ENCODE assay signal across 8 cellular contexts in the genomic region with DNA sequence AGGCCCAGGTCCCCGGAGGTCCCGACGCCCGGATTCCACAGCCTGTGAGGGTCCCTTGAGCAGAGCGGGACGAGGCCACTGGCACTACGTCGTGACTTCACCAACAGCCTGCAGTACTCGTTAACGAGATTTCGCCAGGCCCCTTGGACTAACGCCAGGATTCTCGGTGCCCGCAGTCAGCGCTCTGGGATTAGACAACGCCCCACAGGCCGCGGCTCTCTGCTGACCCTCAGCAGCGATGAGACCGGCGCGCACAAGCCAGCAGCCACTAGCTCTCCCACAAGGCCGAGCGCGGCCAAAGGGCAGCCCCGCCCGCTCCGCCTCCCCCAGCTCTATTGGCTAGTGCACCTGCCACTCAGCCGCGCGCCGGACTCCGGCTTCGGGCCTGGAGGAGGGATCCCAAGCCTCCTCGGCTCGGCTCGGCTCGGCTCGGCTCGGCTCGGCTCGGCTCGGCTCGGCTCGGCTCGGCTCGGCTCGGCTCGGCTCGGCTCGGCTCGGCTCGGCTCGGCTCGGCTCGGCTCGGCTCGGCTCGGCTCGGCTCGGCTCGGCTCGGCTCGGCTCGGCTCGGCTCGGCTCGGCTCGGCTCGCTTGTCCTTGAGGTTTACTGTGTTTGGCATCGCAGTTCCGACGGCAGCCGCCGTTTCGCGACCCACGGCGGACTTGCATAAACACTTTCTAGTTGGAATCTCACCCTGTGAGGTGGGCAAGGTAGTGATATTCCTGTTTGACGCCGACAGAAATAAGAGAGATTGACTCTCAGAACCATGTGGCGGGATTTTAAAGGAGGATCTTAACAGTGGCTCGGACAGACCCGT.
DNase-seq lines count a peak whose midpoint lies in the region; ATAC-seq and TF ChIP-seq lines count a peak whose summit lies in the region.

No MANE protein-coding gene starts in this region.

- H3K36me3 Mint-ChIP-seq in GM23338 (ENCODE audit: low read depth), result no peaks in the 10 kb centered on the region
- no peaks in the 10 kb centered on the region for H3K36me3 Mint-ChIP-seq in nephron progenitor cell (ENCODE audit: low read depth)

- H3K36me3 ChIP-seq in GM23338 (ENCODE audit: insufficient read depth), result no peaks in the 10 kb centered on the region

- H3K27me3 Mint-ChIP-seq in GM23338 (ENCODE audit: insufficient read depth, low read depth, poor library complexity), result peaks cover 2% of the 10 kb centered on the region
- peaks cover 35% of the 10 kb centered on the region for H3K27me3 Mint-ChIP-seq in nephron progenitor cell (ENCODE audit: low read depth, poor library complexity)
- H3K27me3 Mint-ChIP-seq in stimulated activated naive CD8-positive, alpha-beta T cell treated with anti-CD3 and anti-CD28 coated beads, Interleukin-15, amount 100 ng/mL, for 72 hours, result peaks cover 13% of the 10 kb centered on the region

- H3K4me1 Mint-ChIP-seq in GM23338 (peaks cover 21% of the 10 kb centered on the region), nephron progenitor cell (peaks cover 30% of the 10 kb centered on the region)
- peaks cover 13% of the 10 kb centered on the region for H3K4me1 Mint-ChIP-seq in stimulated activated naive CD8-positive, alpha-beta T cell treated with anti-CD3 and anti-CD28 coated beads, Interleukin-15, amount 100 ng/mL, for 72 hours

- DNase-seq in EH (ENCODE audit: low read depth) (peak; percentile 95), GM23338 (ENCODE audit: low spot score) (peak; percentile 95), Kasumi-1 (lab: John Stamatoyannopoulos, UW) (peak; percentile 76), RPMI8226 (peak; percentile 93), fibroblast of the conjunctiva (ENCODE audit: low read depth) (peak; percentile 93), nephron progenitor cell (peak; percentile 100)
- DNase-seq in activated effector memory CD4-positive, alpha-beta T cell treated with anti-CD3 and anti-CD28 coated beads, Interleukin-2, amount 50 U/mL, for 16 hours, result peak; percentile 98
- DNase-seq in stimulated activated naive CD8-positive, alpha-beta T cell treated with anti-CD3 and anti-CD28 coated beads, Interleukin-15, amount 100 ng/mL, for 72 hours, result peak; percentile 97

- H3K9me3 Mint-ChIP-seq in GM23338 (no peaks in the 10 kb centered on the region), nephron progenitor cell (no peaks in the 10 kb centered on the region)
- peaks cover 0 to 4% of the 10 kb centered on the region in 2 donors for H3K9me3 Mint-ChIP-seq in stimulated activated naive CD8-positive, alpha-beta T cell treated with anti-CD3 and anti-CD28 coated beads, Interleukin-15, amount 100 ng/mL, for 72 hours

- H3K27ac Mint-ChIP-seq in GM23338, result peak overlapping the region; percentile 96
- peak overlapping the region; percentile 98 for H3K27ac Mint-ChIP-seq in nephron progenitor cell
- H3K27ac Mint-ChIP-seq in stimulated activated naive CD8-positive, alpha-beta T cell treated with anti-CD3 and anti-CD28 coated beads, Interleukin-15, amount 100 ng/mL, for 72 hours, result peak overlapping the region; percentile 97 to 99

- peaks cover 19% of the 10 kb centered on the region for H3K4me1 ChIP-seq in GM23338 (ENCODE audit: insufficient read depth)

- 0 out of 2 replicates have a peak, but pooled peaks cover 7% of the 10 kb centered on the region for H3K9me2 ChIP-seq in GM23338 (ENCODE audit: insufficient read depth)

- peak overlapping the region; percentile 90 for H3K4me2 ChIP-seq in GM23338

- peak; percentile 98 for ATAC-seq in GM23338
- peak; percentile 99 for ATAC-seq in stimulated activated naive CD8-positive, alpha-beta T cell treated with anti-CD3 and anti-CD28 coated beads, Interleukin-15, amount 100 ng/mL, for 72 hours

- TF ChIP-seq CTCF in GM23338 (conservative IDR thresholded peaks at IDR 0.05; ENCODE audit: low read depth in 2 of 2) (no peak), nephron progenitor cell (IDR thresholded peaks at IDR 0.05) (no peak)

- no peaks in the 10 kb centered on the region; the same call in 1 of the 2 replicates for H3F3A ChIP-seq in GM23338 (replicated peaks; ENCODE audit: low read depth)

- H3K27me3 ChIP-seq in GM23338 (ENCODE audit: insufficient read depth), result no peaks in the 10 kb centered on the region

- H3K27ac ChIP-seq in GM23338 (ENCODE audit: low read depth), result peak overlapping the region; percentile 98

- H2AFZ ChIP-seq in GM23338, result peak overlapping the region; percentile 98

- no peaks in the 10 kb centered on the region for H3K79me2 ChIP-seq in GM23338 (replicated peaks; ENCODE audit: insufficient read depth)

- H4K20me1 ChIP-seq in GM23338 (replicated peaks; ENCODE audit: insufficient read depth), result no peaks in the 10 kb centered on the region

- peak overlapping the region; percentile 88 for H3K4me3 ChIP-seq in GM23338

- H3K4me3 Mint-ChIP-seq in GM23338 (peak overlapping the region; percentile 90), nephron progenitor cell (peak overlapping the region; percentile 91)
- H3K4me3 Mint-ChIP-seq in stimulated activated naive CD8-positive, alpha-beta T cell treated with anti-CD3 and anti-CD28 coated beads, Interleukin-15, amount 100 ng/mL, for 72 hours, result peak overlapping the region; percentile 93 to 95

TF ChIP-seq in GM23338, 12 proteins besides CTCF, POLR2A, EP300 and RAD21:
- TF ChIP-seq EZH2 (IDR thresholded peaks at IDR 0.05; ENCODE audit: low read depth, unreplicated experiment) (no peak), ZNF462 (CRISPR knock-in tag; IDR thresholded peaks at IDR 0.05) (no peak), NANOG (IDR thresholded peaks at IDR 0.05; ENCODE audit: borderline replicate concordance) (no peak), POLR2AphosphoS5 (IDR thresholded peaks at IDR 0.05; ENCODE audit: low read depth) (peak; percentile 96), STAT1 (IDR thresholded peaks at IDR 0.05; ENCODE audit: unreplicated experiment) (no peak)

Comparison
In these comparisons a context has a peak if more than half of its experiments do, and no peak if none do; other contexts are left out.
1. Peak in every context shown above with its lines: DNase-seq, ATAC-seq, H3K4me3 ChIP-seq and H3K27ac ChIP-seq.